In the genomic region with DNA sequence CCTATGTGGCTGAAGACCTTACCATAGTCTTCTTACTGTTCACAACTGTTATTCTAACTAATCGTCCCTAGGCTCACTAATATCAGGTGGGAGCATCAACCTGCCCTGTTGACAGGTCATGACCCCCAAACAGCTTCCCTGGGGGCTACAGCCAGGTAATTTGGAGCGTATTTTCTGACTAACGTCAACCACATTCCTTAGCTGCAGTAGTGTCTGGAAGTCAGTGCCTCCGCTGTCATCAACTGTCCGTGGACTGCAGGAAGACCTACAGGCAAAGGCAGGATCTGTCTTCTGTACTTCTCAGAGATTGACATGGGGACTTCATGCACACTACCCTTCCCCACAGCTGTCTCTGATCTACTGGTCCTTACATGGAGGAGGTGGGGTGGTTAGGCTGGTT, we compare ENCODE assay signal across 1 cellular context.
TF ChIP-seq lines count a peak whose summit lies in the region.

No MANE protein-coding gene starts in this region.

TF ChIP-seq in K562, 482 proteins besides CTCF, POLR2A, EP300 and RAD21 (continued from another document):
- TF ChIP-seq, protein P1, sequence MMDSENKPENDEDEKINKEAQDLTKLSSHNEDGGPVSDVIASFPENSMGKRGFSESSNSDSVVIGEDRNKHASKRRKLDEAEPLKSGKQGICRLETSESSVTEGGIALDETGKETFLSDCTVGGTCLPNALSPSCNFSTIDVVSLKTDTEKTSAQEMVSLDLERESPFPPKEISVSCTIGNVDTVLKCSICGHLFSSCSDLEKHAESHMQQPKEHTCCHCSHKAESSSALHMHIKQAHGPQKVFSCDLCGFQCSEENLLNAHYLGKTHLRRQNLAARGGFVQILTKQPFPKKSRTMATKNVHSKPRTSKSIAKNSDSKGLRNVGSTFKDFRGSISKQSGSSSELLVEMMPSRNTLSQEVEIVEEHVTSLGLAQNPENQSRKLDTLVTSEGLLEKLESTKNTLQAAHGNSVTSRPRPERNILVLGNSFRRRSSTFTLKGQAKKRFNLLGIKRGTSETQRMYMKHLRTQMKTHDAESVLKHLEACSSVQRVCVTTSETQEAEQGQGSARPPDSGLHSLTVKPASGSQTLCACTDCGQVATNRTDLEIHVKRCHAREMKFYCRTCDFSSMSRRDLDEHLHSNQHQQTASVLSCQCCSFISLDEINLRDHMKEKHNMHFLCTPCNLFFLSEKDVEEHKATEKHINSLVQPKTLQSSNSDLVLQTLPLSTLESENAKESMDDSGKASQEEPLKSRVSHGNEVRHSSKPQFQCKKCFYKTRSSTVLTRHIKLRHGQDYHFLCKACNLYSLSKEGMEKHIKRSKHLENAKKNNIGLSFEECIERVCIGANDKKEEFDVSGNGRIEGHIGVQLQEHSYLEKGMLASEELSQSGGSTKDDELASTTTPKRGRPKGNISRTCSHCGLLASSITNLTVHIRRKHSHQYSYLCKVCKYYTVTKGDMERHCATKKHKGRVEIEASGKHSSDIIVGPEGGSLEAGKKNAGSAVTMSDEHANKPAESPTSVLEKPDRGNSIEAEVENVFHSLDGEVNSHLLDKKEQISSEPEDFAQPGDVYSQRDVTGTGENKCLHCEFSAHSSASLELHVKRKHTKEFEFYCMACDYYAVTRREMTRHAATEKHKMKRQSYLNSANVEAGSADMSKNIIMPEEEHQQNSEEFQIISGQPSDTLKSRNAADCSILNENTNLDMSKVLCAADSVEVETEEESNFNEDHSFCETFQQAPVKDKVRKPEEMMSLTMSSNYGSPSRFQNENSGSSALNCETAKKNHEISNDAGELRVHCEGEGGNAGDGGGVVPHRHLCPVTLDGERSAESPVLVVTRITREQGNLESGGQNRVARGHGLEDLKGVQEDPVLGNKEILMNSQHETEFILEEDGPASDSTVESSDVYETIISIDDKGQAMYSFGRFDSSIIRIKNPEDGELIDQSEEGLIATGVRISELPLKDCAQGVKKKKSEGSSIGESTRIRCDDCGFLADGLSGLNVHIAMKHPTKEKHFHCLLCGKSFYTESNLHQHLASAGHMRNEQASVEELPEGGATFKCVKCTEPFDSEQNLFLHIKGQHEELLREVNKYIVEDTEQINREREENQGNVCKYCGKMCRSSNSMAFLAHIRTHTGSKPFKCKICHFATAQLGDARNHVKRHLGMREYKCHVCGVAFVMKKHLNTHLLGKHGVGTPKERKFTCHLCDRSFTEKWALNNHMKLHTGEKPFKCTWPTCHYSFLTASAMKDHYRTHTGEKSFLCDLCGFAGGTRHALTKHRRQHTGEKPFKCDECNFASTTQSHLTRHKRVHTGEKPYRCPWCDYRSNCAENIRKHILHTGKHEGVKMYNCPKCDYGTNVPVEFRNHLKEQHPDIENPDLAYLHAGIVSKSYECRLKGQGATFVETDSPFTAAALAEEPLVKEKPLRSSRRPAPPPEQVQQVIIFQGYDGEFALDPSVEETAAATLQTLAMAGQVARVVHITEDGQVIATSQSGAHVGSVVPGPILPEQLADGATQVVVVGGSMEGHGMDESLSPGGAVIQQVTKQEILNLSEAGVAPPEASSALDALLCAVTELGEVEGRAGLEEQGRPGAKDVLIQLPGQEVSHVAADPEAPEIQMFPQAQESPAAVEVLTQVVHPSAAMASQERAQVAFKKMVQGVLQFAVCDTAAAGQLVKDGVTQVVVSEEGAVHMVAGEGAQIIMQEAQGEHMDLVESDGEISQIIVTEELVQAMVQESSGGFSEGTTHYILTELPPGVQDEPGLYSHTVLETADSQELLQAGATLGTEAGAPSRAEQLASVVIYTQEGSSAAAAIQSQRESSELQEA (IDR thresholded peaks at IDR 0.05; ENCODE audit: low read depth) = no peak
- TF ChIP-seq GABPB2 (CRISPR knock-in tag; conservative IDR thresholded peaks at IDR 0.05) (no peak), CHCHD3 (CRISPR knock-in tag; IDR thresholded peaks at IDR 0.05) (no peak), KAT7 (CRISPR knock-in tag; IDR thresholded peaks at IDR 0.05; ENCODE audit: borderline replicate concordance) (no peak), HNRNPUL1 (IDR thresholded peaks at IDR 0.05; ENCODE audit: low read length) (no peak), PURB (CRISPR knock-in tag; IDR thresholded peaks at IDR 0.05; ENCODE audit: low read depth) (no peak), ZFX (CRISPR knock-in tag; IDR thresholded peaks at IDR 0.05) (no peak), NCOA4 (IDR thresholded peaks at IDR 0.05; ENCODE audit: partially characterized antibody) (no peak), MECOM (CRISPR knock-in tag; IDR thresholded peaks at IDR 0.05) (no peak), RB1 (IDR thresholded peaks at IDR 0.05; ENCODE audit: low read depth) (no peak), CBX8 (IDR thresholded peaks at IDR 0.05; ENCODE audit: borderline replicate concordance, extremely low read depth, low read depth, low read length, poor library complexity, severe bottlenecking) (no peak), CREB3 (tag; conservative IDR thresholded peaks at IDR 0.05; ENCODE audit: low read depth) (no peak), NR2C2 (CRISPR knock-in tag; IDR thresholded peaks at IDR 0.05) (no peak), NR2C2 (tag; IDR thresholded peaks at IDR 0.05) (no peak), E2F4 (CRISPR knock-in tag; IDR thresholded peaks at IDR 0.05; ENCODE audit: low read depth) (no peak), PCBP1 (IDR thresholded peaks at IDR 0.05; ENCODE audit: low read depth, low read length, poor library complexity, severe bottlenecking) (no peak)
- TF ChIP-seq, protein P2, sequence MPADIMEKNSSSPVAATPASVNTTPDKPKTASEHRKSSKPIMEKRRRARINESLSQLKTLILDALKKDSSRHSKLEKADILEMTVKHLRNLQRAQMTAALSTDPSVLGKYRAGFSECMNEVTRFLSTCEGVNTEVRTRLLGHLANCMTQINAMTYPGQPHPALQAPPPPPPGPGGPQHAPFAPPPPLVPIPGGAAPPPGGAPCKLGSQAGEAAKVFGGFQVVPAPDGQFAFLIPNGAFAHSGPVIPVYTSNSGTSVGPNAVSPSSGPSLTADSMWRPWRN (IDR thresholded peaks at IDR 0.05; ENCODE audit: low read depth) = no peak
